ENCODE assay signal across 25 cellular contexts in genomic region chr2:177537241-177537640, GRCh38.
"Had no signal": no experiment of that assay in that cellular context is flagged by ENCODE, and none has a peak within 500 bp of the region (broad histone marks: within the 10 kb centered on the region; RNA-seq: fewer than 3 reads in every experiment).

No MANE protein-coding gene starts in this region.

- H2AFZ ChIP-seq: hepatocyte, neural progenitor cell had no signal

- H3K4me1 Mint-ChIP-seq: memory B cell; naive B cell; stimulated activated effector memory CD8-positive, alpha-beta T cell treated with anti-CD3 and anti-CD28 coated beads, Interleukin-12 subunit alpha, Interleukin-12 subunit beta, amount 100 ng/mL, for 72 hours had no signal

- ATAC-seq: effector memory CD8-positive, alpha-beta T cell; heart left ventricle; left lobe of liver; mucosa of descending colon; natural killer cell treated with Interleukin-12 subunit alpha and Interleukin-12 subunit beta and Interleukin-15 and Interleukin-18, amount 100 ng/mL, for 72 hours; stimulated activated effector memory CD8-positive, alpha-beta T cell treated with anti-CD3 and anti-CD28 coated beads, Interleukin-12 subunit alpha, Interleukin-12 subunit beta, amount 100 ng/mL, for 72 hours had no signal

- H3K4me3 Mint-ChIP-seq: effector memory CD8-positive, alpha-beta T cell; memory B cell; naive B cell; natural killer cell treated with Interleukin-12 subunit alpha and Interleukin-12 subunit beta and Interleukin-15 and Interleukin-18, amount 100 ng/mL, for 72 hours; neural progenitor cell; stimulated activated effector memory CD8-positive, alpha-beta T cell treated with anti-CD3 and anti-CD28 coated beads, Interleukin-12 subunit alpha, Interleukin-12 subunit beta, amount 100 ng/mL, for 72 hours had no signal

- H3K27ac ChIP-seq: colonic mucosa, heart left ventricle, hepatocyte, neural progenitor cell, prostate gland, right atrium auricular region, sigmoid colon, stomach, thyroid gland, vagina had no signal

- H3K4me3 ChIP-seq: colonic mucosa, heart left ventricle, hepatocyte, lung, mucosa of descending colon, neural progenitor cell, prostate gland, right atrium auricular region, sigmoid colon, stomach, thyroid gland, vagina had no signal

- DNase-seq: colonic mucosa; dermis blood vessel endothelial cell; effector memory CD8-positive, alpha-beta T cell; heart left ventricle; islet precursor cell; mucosa of descending colon; naive B cell; sigmoid colon; stimulated activated CD4-positive, alpha-beta T cell treated with anti-CD3 and anti-CD28 coated beads, Interleukin-2, amount 100 ng/mL, for 24 hours; stimulated activated CD4-positive, alpha-beta T cell treated with anti-CD3 and anti-CD28 coated beads, Interleukin-4, amount 100 ng/mL, for 24 hours; stimulated activated naive CD4-positive, alpha-beta T cell treated with Interleukin-2 at 50 U/mL for 16 hours; stomach; thyroid gland; trophoblast cell had no signal

- H3K4me1 ChIP-seq: colonic mucosa, heart left ventricle, prostate gland, right atrium auricular region, sigmoid colon, stomach, thyroid gland, vagina had no signal

- H3K27me3 Mint-ChIP-seq: effector memory CD8-positive, alpha-beta T cell; memory B cell; naive B cell; natural killer cell treated with Interleukin-12 subunit alpha and Interleukin-12 subunit beta and Interleukin-15 and Interleukin-18, amount 100 ng/mL, for 72 hours had no signal

- FAIRE-seq: frontal cortex had no signal

- H3K9ac ChIP-seq: neural progenitor cell had no signal

- H3K27me3 ChIP-seq: colonic mucosa, heart left ventricle, hepatocyte, neural progenitor cell, right atrium auricular region, sigmoid colon, stomach, thyroid gland, vagina had no signal

- H3K4me2 ChIP-seq: hepatocyte, neural progenitor cell had no signal

- H3K36me3 Mint-ChIP-seq: natural killer cell treated with Interleukin-12 subunit alpha and Interleukin-12 subunit beta and Interleukin-15 and Interleukin-18, amount 100 ng/mL, for 72 hours; neural progenitor cell had no signal

- H3K9me3 Mint-ChIP-seq: effector memory CD8-positive, alpha-beta T cell; memory B cell; naive B cell; natural killer cell treated with Interleukin-12 subunit alpha and Interleukin-12 subunit beta and Interleukin-15 and Interleukin-18, amount 100 ng/mL, for 72 hours; neural progenitor cell; stimulated activated effector memory CD8-positive, alpha-beta T cell treated with anti-CD3 and anti-CD28 coated beads, Interleukin-12 subunit alpha, Interleukin-12 subunit beta, amount 100 ng/mL, for 72 hours had no signal

- H3K79me2 ChIP-seq: hepatocyte had no signal

- H3K36me3 ChIP-seq: colonic mucosa, neural progenitor cell, prostate gland, right atrium auricular region, thyroid gland, vagina had no signal

- H3K9me3 ChIP-seq: colonic mucosa, heart left ventricle, mucosa of descending colon, prostate gland, right atrium auricular region, sigmoid colon, stomach, thyroid gland, vagina had no signal

- H3K27ac Mint-ChIP-seq: effector memory CD8-positive, alpha-beta T cell; memory B cell; naive B cell; natural killer cell treated with Interleukin-12 subunit alpha and Interleukin-12 subunit beta and Interleukin-15 and Interleukin-18, amount 100 ng/mL, for 72 hours; neural progenitor cell; stimulated activated effector memory CD8-positive, alpha-beta T cell treated with anti-CD3 and anti-CD28 coated beads, Interleukin-12 subunit alpha, Interleukin-12 subunit beta, amount 100 ng/mL, for 72 hours had no signal
